In the genomic region with DNA sequence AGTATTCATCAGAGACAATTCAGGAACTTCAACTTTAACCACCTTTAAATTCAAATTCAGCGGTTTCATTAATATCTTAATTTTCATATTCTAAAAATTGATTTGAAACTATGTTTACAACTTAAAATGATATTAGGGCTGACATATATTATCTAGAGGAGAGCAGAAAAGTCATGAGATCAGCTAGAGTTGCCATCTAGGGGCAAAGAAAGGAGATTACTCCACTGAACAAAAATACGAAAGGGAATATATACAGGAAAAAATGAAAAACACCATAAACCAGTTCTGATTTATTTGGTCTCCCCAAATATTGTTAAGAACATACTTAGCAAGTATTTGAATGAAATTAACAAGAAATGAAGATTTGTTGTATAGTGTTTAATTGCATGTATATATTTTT, we compare ENCODE assay signal across 1 cellular context.
TF ChIP-seq lines count a peak whose summit lies in the region.

No MANE protein-coding gene starts in this region.

TF ChIP-seq in SK-N-SH, 30 proteins besides CTCF, POLR2A, EP300 and RAD21 (continued from another document):
- TF ChIP-seq, protein P1, sequence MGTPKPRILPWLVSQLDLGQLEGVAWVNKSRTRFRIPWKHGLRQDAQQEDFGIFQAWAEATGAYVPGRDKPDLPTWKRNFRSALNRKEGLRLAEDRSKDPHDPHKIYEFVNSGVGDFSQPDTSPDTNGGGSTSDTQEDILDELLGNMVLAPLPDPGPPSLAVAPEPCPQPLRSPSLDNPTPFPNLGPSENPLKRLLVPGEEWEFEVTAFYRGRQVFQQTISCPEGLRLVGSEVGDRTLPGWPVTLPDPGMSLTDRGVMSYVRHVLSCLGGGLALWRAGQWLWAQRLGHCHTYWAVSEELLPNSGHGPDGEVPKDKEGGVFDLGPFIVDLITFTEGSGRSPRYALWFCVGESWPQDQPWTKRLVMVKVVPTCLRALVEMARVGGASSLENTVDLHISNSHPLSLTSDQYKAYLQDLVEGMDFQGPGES (IDR thresholded peaks at IDR 0.05; ENCODE audit: low read depth, low read length) = no peak
- TF ChIP-seq, protein P2, sequence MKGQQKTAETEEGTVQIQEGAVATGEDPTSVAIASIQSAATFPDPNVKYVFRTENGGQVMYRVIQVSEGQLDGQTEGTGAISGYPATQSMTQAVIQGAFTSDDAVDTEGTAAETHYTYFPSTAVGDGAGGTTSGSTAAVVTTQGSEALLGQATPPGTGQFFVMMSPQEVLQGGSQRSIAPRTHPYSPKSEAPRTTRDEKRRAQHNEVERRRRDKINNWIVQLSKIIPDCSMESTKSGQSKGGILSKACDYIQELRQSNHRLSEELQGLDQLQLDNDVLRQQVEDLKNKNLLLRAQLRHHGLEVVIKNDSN (IDR thresholded peaks at IDR 0.05; ENCODE audit: borderline replicate concordance, low read depth) = no peak
- TF ChIP-seq YY1 (IDR thresholded peaks at IDR 0.05; ENCODE audit: low read depth) = no peak
- no peak for TF ChIP-seq POLR2AphosphoS5 (IDR thresholded peaks at IDR 0.05; ENCODE audit: low read depth, low read length)
TF ChIP-seq in SK-N-SH: peak in this region for 0.
